Comparison of ENCODE assay signal across 1 cellular context in genomic region chr2:134677866-134678774, GRCh38.
TF ChIP-seq lines count a peak whose summit lies in the region.

No MANE protein-coding gene starts in this region.

TF ChIP-seq in GM23338, 12 proteins besides CTCF, POLR2A, EP300 and RAD21:
- TF ChIP-seq ZNF462 (CRISPR knock-in tag; IDR thresholded peaks at IDR 0.05) (no peak), ZNF331 (CRISPR knock-in tag; IDR thresholded peaks at IDR 0.05; ENCODE audit: low read depth) (no peak), NANOG (IDR thresholded peaks at IDR 0.05; ENCODE audit: borderline replicate concordance) (no peak), CREB1 (CRISPR knock-in tag; IDR thresholded peaks at IDR 0.05; ENCODE audit: low read depth) (no peak), ETS1 (IDR thresholded peaks at IDR 0.05) (no peak), REST (IDR thresholded peaks at IDR 0.05; ENCODE audit: unreplicated experiment) (no peak), EZH2phosphoT487 (IDR thresholded peaks at IDR 0.05; ENCODE audit: unreplicated experiment) (no peak), STAT1 (IDR thresholded peaks at IDR 0.05; ENCODE audit: unreplicated experiment) (no peak), JUNB (IDR thresholded peaks at IDR 0.05; ENCODE audit: unreplicated experiment) (no peak), EZH2 (IDR thresholded peaks at IDR 0.05; ENCODE audit: low read depth, unreplicated experiment) (no peak), ZNF114 (CRISPR knock-in tag; IDR thresholded peaks at IDR 0.05) (no peak), POLR2AphosphoS5 (IDR thresholded peaks at IDR 0.05; ENCODE audit: low read depth) (no peak)
